Comparison of ENCODE assay signal across 23 cellular contexts in the genomic region with DNA sequence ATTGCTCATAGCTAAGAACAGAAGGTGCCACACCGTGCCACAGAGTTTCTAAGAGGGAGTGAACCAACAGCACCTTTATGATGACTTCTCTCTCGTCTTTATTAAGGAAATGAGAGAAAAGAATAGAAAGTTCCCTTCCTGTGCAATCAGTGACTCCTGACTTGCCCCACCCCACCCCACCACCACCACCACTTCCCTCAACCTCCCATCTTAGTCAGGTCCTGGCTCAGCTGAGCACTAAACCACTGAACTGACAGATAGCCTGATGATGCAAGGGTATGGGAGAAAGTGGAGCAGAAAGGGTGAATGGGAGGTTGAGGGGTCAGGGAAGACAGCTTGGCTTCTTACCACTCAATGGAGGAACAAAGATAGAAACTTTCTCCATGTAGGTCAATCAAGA.
DNase-seq lines count a peak whose midpoint lies in the region; ATAC-seq and TF ChIP-seq lines count a peak whose summit lies in the region.
"Had no signal": no experiment of that assay in that cellular context is flagged by ENCODE, and none has a peak within 500 bp of the region (broad histone marks: within the 10 kb centered on the region; RNA-seq: fewer than 3 reads in every experiment).

No MANE protein-coding gene starts in this region.

- 81% methylated on average over 2 of the region's 2 CpGs for WGBS in sigmoid colon, 2 donors

- intact Hi-C loops in activated CD4-positive, alpha-beta T cell treated with anti-CD3 and anti-CD28 coated beads for 36 hours (cut with DNase I, micrococcal nuclease) = no loop called here
- intact Hi-C loops in sigmoid colon (cut with DNase I) = no loop called here

- peak; percentile 16 for ATAC-seq in activated CD4-positive, alpha-beta T cell treated with anti-CD3 and anti-CD28 coated beads for 36 hours
- peak; percentile 34 for ATAC-seq in stimulated activated naive CD8-positive, alpha-beta T cell treated with anti-CD3 and anti-CD28 coated beads, Interleukin-15, Interleukin-2, amounts not matched to agents 100 U/mL and 50 U/mL, for 24 hours
- ATAC-seq in stimulated activated naive CD8-positive, alpha-beta T cell treated with anti-CD3 and anti-CD28 coated beads, Interleukin-15, amount 100 ng/mL, for 72 hours = no peak
- ATAC-seq in activated naive CD8-positive, alpha-beta T cell treated with anti-CD3 and anti-CD28 coated beads, Interleukin-2, amount 10 ng/mL, durations not matched to agents 7 days and 5 days (ENCODE audit: low read depth) = no peak
- no peak for ATAC-seq in HG03045 (IDR thresholded peaks at IDR 0.05; ENCODE audit: unreplicated experiment)
- ATAC-seq in HG03460 (IDR thresholded peaks at IDR 0.05; ENCODE audit: unreplicated experiment) = no peak
- ATAC-seq: HCT116; naive thymus-derived CD8-positive, alpha-beta T cell had no signal

- H3K27me3 Mint-ChIP-seq in activated CD4-positive, alpha-beta T cell treated with anti-CD3 and anti-CD28 coated beads for 36 hours = no peaks in the 10 kb centered on the region
- no peaks in the 10 kb centered on the region for H3K27me3 Mint-ChIP-seq in activated CD4-positive, alpha-beta T cell treated with anti-CD3 and anti-CD28 coated beads, Interleukin-2, amount 10 ng/mL, durations not matched to agents 7 days and 5 days
- peaks cover 1% of the 10 kb centered on the region for H3K27me3 Mint-ChIP-seq in stimulated activated naive CD8-positive, alpha-beta T cell treated with anti-CD3 and anti-CD28 coated beads, Interleukin-15, amount 100 ng/mL, for 72 hours
- H3K27me3 Mint-ChIP-seq in activated naive CD8-positive, alpha-beta T cell treated with anti-CD3 and anti-CD28 coated beads, Interleukin-2, amount 10 ng/mL, durations not matched to agents 7 days and 5 days = peaks cover 3% of the 10 kb centered on the region
- H3K27me3 Mint-ChIP-seq: dendritic cell treated with granulocyte-macrophage colony-stimulating factor and Interleukin-4, amounts not matched to agents 40 ng/mL and 50 ng/mL, for 4 days had no signal

- H3K4me3 ChIP-seq in sigmoid colon = no peak overlapping the region
- H3K4me3 ChIP-seq: ascending aorta, left ventricle myocardium inferior, smooth muscle cell, tibial nerve had no signal

- TF ChIP-seq CTCF in sigmoid colon (IDR thresholded peaks at IDR 0.05) = no peak

- peaks cover 23% of the 10 kb centered on the region for H3K4me1 Mint-ChIP-seq in activated CD4-positive, alpha-beta T cell treated with anti-CD3 and anti-CD28 coated beads for 36 hours
- H3K4me1 Mint-ChIP-seq in activated CD4-positive, alpha-beta T cell treated with anti-CD3 and anti-CD28 coated beads, Interleukin-2, amount 10 ng/mL, durations not matched to agents 7 days and 5 days = peaks cover 19% of the 10 kb centered on the region
- peaks cover 45% of the 10 kb centered on the region for H3K4me1 Mint-ChIP-seq in stimulated activated naive CD8-positive, alpha-beta T cell treated with anti-CD3 and anti-CD28 coated beads, Interleukin-15, amount 100 ng/mL, for 72 hours
- H3K4me1 Mint-ChIP-seq in activated naive CD8-positive, alpha-beta T cell treated with anti-CD3 and anti-CD28 coated beads, Interleukin-2, amount 10 ng/mL, durations not matched to agents 7 days and 5 days = peaks cover 20% of the 10 kb centered on the region

- POLR2A ChIA-PET in activated CD4-positive, alpha-beta T cell treated with anti-CD3 and anti-CD28 coated beads for 36 hours (lab: Charles Lee) = no interaction called here
- POLR2A ChIA-PET in activated CD4-positive, alpha-beta T cell treated with anti-CD3 and anti-CD28 coated beads, Interleukin-2, amount 10 ng/mL, durations not matched to agents 7 days and 5 days (lab: Charles Lee) = no interaction called here
- POLR2A ChIA-PET in activated naive CD8-positive, alpha-beta T cell treated with anti-CD3 and anti-CD28 coated beads, Interleukin-2, amount 10 ng/mL, durations not matched to agents 7 days and 5 days (lab: Charles Lee) = no interaction called here

- no peak overlapping the region for H3K4me3 Mint-ChIP-seq in activated CD4-positive, alpha-beta T cell treated with anti-CD3 and anti-CD28 coated beads for 36 hours
- H3K4me3 Mint-ChIP-seq in activated CD4-positive, alpha-beta T cell treated with anti-CD3 and anti-CD28 coated beads, Interleukin-2, amount 10 ng/mL, durations not matched to agents 7 days and 5 days = no peak overlapping the region
- no peak overlapping the region for H3K4me3 Mint-ChIP-seq in stimulated activated naive CD8-positive, alpha-beta T cell treated with anti-CD3 and anti-CD28 coated beads, Interleukin-15, amount 100 ng/mL, for 72 hours
- peak overlapping the region; percentile 16 for H3K4me3 Mint-ChIP-seq in activated naive CD8-positive, alpha-beta T cell treated with anti-CD3 and anti-CD28 coated beads, Interleukin-2, amount 10 ng/mL, durations not matched to agents 7 days and 5 days
- H3K4me3 Mint-ChIP-seq: dendritic cell treated with granulocyte-macrophage colony-stimulating factor and Interleukin-4, amounts not matched to agents 40 ng/mL and 50 ng/mL, for 4 days had no signal

- CTCF ChIA-PET in activated CD4-positive, alpha-beta T cell treated with anti-CD3 and anti-CD28 coated beads for 36 hours (lab: Charles Lee) = interaction anchor here (0.6 to 1.6 kb wide), 2 partner anchors 28 to 498 kb away, joined by 3 to 9 read pairs; no protein-coding TSS in a partner anchor
- CTCF ChIA-PET in activated CD4-positive, alpha-beta T cell treated with anti-CD3 and anti-CD28 coated beads, Interleukin-2, amount 10 ng/mL, durations not matched to agents 7 days and 5 days (lab: Charles Lee) = interaction anchor here (1.0 to 1.1 kb wide), 2 partner anchors 14 to 304 kb away, joined by 3 read pairs; no protein-coding TSS in a partner anchor

- no peaks in the 10 kb centered on the region for H3K9me3 ChIP-seq in sigmoid colon
- H3K9me3 ChIP-seq: ascending aorta, left ventricle myocardium inferior, tibial nerve had no signal

- TF ChIP-seq EP300 in sigmoid colon (IDR thresholded peaks at IDR 0.05) = no peak

- no peaks in the 10 kb centered on the region for H3K9me3 Mint-ChIP-seq in activated CD4-positive, alpha-beta T cell treated with anti-CD3 and anti-CD28 coated beads for 36 hours (ENCODE audit: low read depth)
- no peaks in the 10 kb centered on the region for H3K9me3 Mint-ChIP-seq in activated CD4-positive, alpha-beta T cell treated with anti-CD3 and anti-CD28 coated beads, Interleukin-2, amount 10 ng/mL, durations not matched to agents 7 days and 5 days
- H3K9me3 Mint-ChIP-seq in stimulated activated naive CD8-positive, alpha-beta T cell treated with anti-CD3 and anti-CD28 coated beads, Interleukin-15, amount 100 ng/mL, for 72 hours = no peaks in the 10 kb centered on the region
- no peaks in the 10 kb centered on the region for H3K9me3 Mint-ChIP-seq in activated naive CD8-positive, alpha-beta T cell treated with anti-CD3 and anti-CD28 coated beads, Interleukin-2, amount 10 ng/mL, durations not matched to agents 7 days and 5 days
- H3K9me3 Mint-ChIP-seq: dendritic cell treated with granulocyte-macrophage colony-stimulating factor and Interleukin-4, amounts not matched to agents 40 ng/mL and 50 ng/mL, for 4 days; naive thymus-derived CD8-positive, alpha-beta T cell had no signal

- H3K27ac Mint-ChIP-seq in activated CD4-positive, alpha-beta T cell treated with anti-CD3 and anti-CD28 coated beads for 36 hours = no peak overlapping the region
- H3K27ac Mint-ChIP-seq in activated CD4-positive, alpha-beta T cell treated with anti-CD3 and anti-CD28 coated beads, Interleukin-2, amount 10 ng/mL, durations not matched to agents 7 days and 5 days = no peak overlapping the region
- no peak overlapping the region for H3K27ac Mint-ChIP-seq in stimulated activated naive CD8-positive, alpha-beta T cell treated with anti-CD3 and anti-CD28 coated beads, Interleukin-15, amount 100 ng/mL, for 72 hours
- no peak overlapping the region for H3K27ac Mint-ChIP-seq in activated naive CD8-positive, alpha-beta T cell treated with anti-CD3 and anti-CD28 coated beads, Interleukin-2, amount 10 ng/mL, durations not matched to agents 7 days and 5 days
- H3K27ac Mint-ChIP-seq: dendritic cell treated with granulocyte-macrophage colony-stimulating factor and Interleukin-4, amounts not matched to agents 40 ng/mL and 50 ng/mL, for 4 days had no signal

- H3K27me3 ChIP-seq in sigmoid colon = no peaks in the 10 kb centered on the region
- H3K27me3 ChIP-seq: ascending aorta, tibial nerve had no signal

- no peak overlapping the region for H3K27ac ChIP-seq in sigmoid colon
- H3K27ac ChIP-seq: ascending aorta, tibial nerve had no signal

- no peaks in the 10 kb centered on the region for H3K36me3 Mint-ChIP-seq in activated CD4-positive, alpha-beta T cell treated with anti-CD3 and anti-CD28 coated beads for 36 hours (ENCODE audit: low read depth)
- H3K36me3 Mint-ChIP-seq in activated CD4-positive, alpha-beta T cell treated with anti-CD3 and anti-CD28 coated beads, Interleukin-2, amount 10 ng/mL, durations not matched to agents 7 days and 5 days (ENCODE audit: low read depth) = no peaks in the 10 kb centered on the region
- H3K36me3 Mint-ChIP-seq in activated naive CD8-positive, alpha-beta T cell treated with anti-CD3 and anti-CD28 coated beads, Interleukin-2, amount 10 ng/mL, durations not matched to agents 7 days and 5 days = no peaks in the 10 kb centered on the region
- H3K36me3 Mint-ChIP-seq: naive thymus-derived CD8-positive, alpha-beta T cell had no signal

- no peak for TF ChIP-seq POLR2A in sigmoid colon (IDR thresholded peaks at IDR 0.05)

- H3K4me1 ChIP-seq in sigmoid colon = peaks cover 0 to 30% (median 11%) of the 10 kb centered on the region in 4 donors

- no peaks in the 10 kb centered on the region for H3K36me3 ChIP-seq in sigmoid colon
- H3K36me3 ChIP-seq: ascending aorta, left ventricle myocardium inferior, tibial nerve had no signal

- peak; percentile 28 for DNase-seq in activated CD4-positive, alpha-beta T cell treated with anti-CD3 and anti-CD28 coated beads for 36 hours
- DNase-seq in activated CD4-positive, alpha-beta T cell treated with anti-CD3 and anti-CD28 coated beads, Interleukin-2, amount 10 ng/mL, durations not matched to agents 7 days and 5 days = no peak
- DNase-seq in stimulated activated naive CD8-positive, alpha-beta T cell treated with anti-CD3 and anti-CD28 coated beads, Interleukin-15, Interleukin-2, amounts not matched to agents 100 U/mL and 50 U/mL, for 24 hours = no peak
- no peak for DNase-seq in stimulated activated naive CD8-positive, alpha-beta T cell treated with anti-CD3 and anti-CD28 coated beads, Interleukin-15, amount 100 ng/mL, for 72 hours
- DNase-seq in activated naive CD8-positive, alpha-beta T cell treated with anti-CD3 and anti-CD28 coated beads, Interleukin-2, amount 10 ng/mL, durations not matched to agents 7 days and 5 days = no peak
- no peak for DNase-seq in sigmoid colon
- DNase-seq: activated effector memory CD4-positive, alpha-beta T cell treated with Interleukin-2 at 50 U/mL for 16 hours; GDM1; left ventricle myocardium inferior; naive thymus-derived CD8-positive, alpha-beta T cell; NCI-H1436 treated with DMSO at 0.1 percent for 48 hours; NCI-H2107; NCI-H446; retina; SHP77; stimulated activated CD4-positive, alpha-beta T cell treated with anti-CD3 and anti-CD28 coated beads, Interleukin-4, amount 100 ng/mL, for 24 hours had no signal

Comparison
In these comparisons a context has a peak if more than half of its experiments do, and no peak if none do; other contexts are left out.
1. ATAC-seq: peak in activated CD4-positive, alpha-beta T cell treated with anti-CD3 and anti-CD28 coated beads for 36 hours (single experiment) and stimulated activated naive CD8-positive, alpha-beta T cell treated with anti-CD3 and anti-CD28 coated beads, Interleukin-15, Interleukin-2, amounts not matched to agents 100 U/mL and 50 U/mL, for 24 hours (single experiment); none in stimulated activated naive CD8-positive, alpha-beta T cell treated with anti-CD3 and anti-CD28 coated beads, Interleukin-15, amount 100 ng/mL, for 72 hours (single experiment), activated naive CD8-positive, alpha-beta T cell treated with anti-CD3 and anti-CD28 coated beads, Interleukin-2, amount 10 ng/mL, durations not matched to agents 7 days and 5 days (single experiment), HG03045 (single experiment) and HG03460 (single experiment).